20 cellular contexts compared by ENCODE assay signal in the genomic region with DNA sequence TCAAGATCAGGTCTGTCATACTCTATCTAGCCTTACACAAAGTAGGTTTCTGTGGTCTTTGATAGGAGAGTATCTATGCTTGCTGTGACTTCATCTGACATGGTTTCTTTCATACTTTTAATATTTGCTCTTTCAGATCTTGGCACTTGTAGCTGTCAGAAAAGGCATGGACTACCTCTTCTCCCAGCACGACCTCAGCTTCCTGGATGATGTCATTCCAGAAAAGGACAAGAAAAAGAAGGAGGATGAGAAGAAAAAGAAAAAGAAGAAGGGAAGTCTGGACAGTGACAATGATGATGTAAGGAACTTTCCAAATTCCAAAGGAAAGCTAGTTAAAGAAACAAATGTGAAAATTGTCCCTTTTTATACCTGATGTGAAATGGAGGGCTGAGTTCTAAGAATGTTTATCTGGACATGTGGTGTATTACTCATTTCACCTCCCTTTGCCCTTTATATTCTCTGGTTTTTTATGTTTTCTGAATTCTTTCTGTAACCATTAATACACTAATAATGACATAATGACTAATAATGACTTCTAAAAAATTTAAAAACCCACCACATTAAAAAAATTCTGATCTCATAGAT.
A peak's percentile ranks its signal among the peaks of the same experiment; 100 is the strongest.
DNase-seq lines count a peak whose midpoint lies in the region; ATAC-seq, FAIRE-seq and TF ChIP-seq lines count a peak whose summit lies in the region.
"Had no signal": no experiment of that assay in that cellular context is flagged by ENCODE, and none has a peak within 500 bp of the region (broad histone marks: within the 10 kb centered on the region; RNA-seq: fewer than 3 reads in every experiment).

No MANE protein-coding gene starts in this region.

- no peaks in the 10 kb centered on the region for H3K79me2 ChIP-seq in astrocyte (ENCODE audit: insufficient read depth, low read length)

- no peaks in the 10 kb centered on the region for H3K9me3 Mint-ChIP-seq in astrocyte (ENCODE audit: unreplicated experiment)
- no peaks in the 10 kb centered on the region for H3K9me3 Mint-ChIP-seq in activated CD4-positive, alpha-beta T cell treated with anti-CD3 and anti-CD28 coated beads, Interleukin-2, amount 10 ng/mL, durations not matched to agents 7 days and 5 days
- H3K9me3 Mint-ChIP-seq: activated naive CD4-positive, alpha-beta T cell treated with anti-CD3 and anti-CD28 coated beads, Interleukin-2, amount 10 ng/mL, durations not matched to agents 7 days and 5 days; CD4-positive, alpha-beta T cell; central memory CD8-positive, alpha-beta T cell had no signal

- H3K9me3 ChIP-seq in astrocyte (ENCODE audit: insufficient read depth, low read depth, low read length), result no peaks in the 10 kb centered on the region
- H3K9me3 ChIP-seq: heart left ventricle had no signal

- peak overlapping the region; percentile 67 for H3K27ac Mint-ChIP-seq in astrocyte (ENCODE audit: unreplicated experiment)
- no peak overlapping the region for H3K27ac Mint-ChIP-seq in activated CD4-positive, alpha-beta T cell treated with anti-CD3 and anti-CD28 coated beads, Interleukin-2, amount 10 ng/mL, durations not matched to agents 7 days and 5 days
- H3K27ac Mint-ChIP-seq: activated naive CD4-positive, alpha-beta T cell treated with anti-CD3 and anti-CD28 coated beads, Interleukin-2, amount 10 ng/mL, durations not matched to agents 7 days and 5 days; CD4-positive, alpha-beta T cell had no signal

- no peak for TF ChIP-seq CTCF in astrocyte (IDR thresholded peaks at IDR 0.05; ENCODE audit: insufficient read depth, low read depth, low read length)

- H3K27me3 Mint-ChIP-seq in astrocyte (ENCODE audit: low read depth, unreplicated experiment), result no peaks in the 10 kb centered on the region
- peaks cover 3% of the 10 kb centered on the region for H3K27me3 Mint-ChIP-seq in activated CD4-positive, alpha-beta T cell treated with anti-CD3 and anti-CD28 coated beads, Interleukin-2, amount 10 ng/mL, durations not matched to agents 7 days and 5 days
- H3K27me3 Mint-ChIP-seq: activated naive CD4-positive, alpha-beta T cell treated with anti-CD3 and anti-CD28 coated beads, Interleukin-2, amount 10 ng/mL, durations not matched to agents 7 days and 5 days; CD4-positive, alpha-beta T cell; central memory CD8-positive, alpha-beta T cell had no signal

- no peak for FAIRE-seq in astrocyte (lab: Jason Lieb, UNC)
- FAIRE-seq: G401.6 had no signal

- peak overlapping the region; percentile 1 for H2AFZ ChIP-seq in astrocyte (ENCODE audit: low read depth, low read length)

- peak overlapping the region; percentile 52 for H3K4me2 ChIP-seq in astrocyte (ENCODE audit: low read length)

- H3K27ac ChIP-seq in astrocyte (ENCODE audit: low read depth, low read length), result peak overlapping the region; percentile 92
- H3K27ac ChIP-seq: 22Rv1, heart left ventricle had no signal

- no peak for ATAC-seq in HG03571 (IDR thresholded peaks at IDR 0.05; ENCODE audit: unreplicated experiment)
- ATAC-seq: Right ventricle myocardium inferior had no signal

- DNase-seq in DMS53 (lab: John Stamatoyannopoulos, UW) (peak; percentile 42), DMS53 treated with DMSO at 0.1 percent for 48 hours (lab: John Stamatoyannopoulos, UW; ENCODE audit: unreplicated experiment) (no peak), astrocyte (ENCODE audit: low read depth) (peak; percentile 90), glomerular visceral epithelial cell (ENCODE audit: extremely low spot score) (peak; percentile 40), HUDEP-2 (lab: John Stamatoyannopoulos, UW; ENCODE audit: unreplicated experiment in 76 of 76) (no peak), NCI-H748 (lab: John Stamatoyannopoulos, UW; ENCODE audit: unreplicated experiment) (no peak)
- DNase-seq in activated CD4-positive, alpha-beta T cell treated with anti-CD3 and anti-CD28 coated beads, Interleukin-2, amount 10 ng/mL, durations not matched to agents 7 days and 5 days, result no peak
- DNase-seq: activated CD4-positive, alpha-beta T cell treated with anti-CD3 and anti-CD28 coated beads for 1 hour; activated CD8-positive, alpha-beta memory T cell treated with anti-CD3 and anti-CD28 coated beads, Interleukin-2, amount 50 U/mL, for 4 hours; activated naive CD4-positive, alpha-beta T cell treated with anti-CD3 and anti-CD28 coated beads, Interleukin-2, amount 10 ng/mL, durations not matched to agents 7 days and 5 days; CD4-positive, alpha-beta T cell; heart left ventricle; left cardiac atrium; NCI-H2107; posterior cingulate gyrus had no signal

- CTCF ChIA-PET in activated CD4-positive, alpha-beta T cell treated with anti-CD3 and anti-CD28 coated beads, Interleukin-2, amount 10 ng/mL, durations not matched to agents 7 days and 5 days (lab: Charles Lee), result no interaction called here

- H3K9ac ChIP-seq in astrocyte (ENCODE audit: low read length), result peak overlapping the region; percentile 60

- POLR2A ChIA-PET in activated CD4-positive, alpha-beta T cell treated with anti-CD3 and anti-CD28 coated beads, Interleukin-2, amount 10 ng/mL, durations not matched to agents 7 days and 5 days (lab: Charles Lee), result no interaction called here

- peaks cover 7% of the 10 kb centered on the region for H3K4me1 Mint-ChIP-seq in astrocyte (ENCODE audit: low read depth, unreplicated experiment)
- H3K4me1 Mint-ChIP-seq in activated CD4-positive, alpha-beta T cell treated with anti-CD3 and anti-CD28 coated beads, Interleukin-2, amount 10 ng/mL, durations not matched to agents 7 days and 5 days, result no peaks in the 10 kb centered on the region
- H3K4me1 Mint-ChIP-seq: activated naive CD4-positive, alpha-beta T cell treated with anti-CD3 and anti-CD28 coated beads, Interleukin-2, amount 10 ng/mL, durations not matched to agents 7 days and 5 days; central memory CD8-positive, alpha-beta T cell had no signal

- H3K4me3 Mint-ChIP-seq in astrocyte (ENCODE audit: unreplicated experiment), result no peak overlapping the region
- H3K4me3 Mint-ChIP-seq in activated CD4-positive, alpha-beta T cell treated with anti-CD3 and anti-CD28 coated beads, Interleukin-2, amount 10 ng/mL, durations not matched to agents 7 days and 5 days, result no peak overlapping the region
- H3K4me3 Mint-ChIP-seq: activated naive CD4-positive, alpha-beta T cell treated with anti-CD3 and anti-CD28 coated beads, Interleukin-2, amount 10 ng/mL, durations not matched to agents 7 days and 5 days; CD4-positive, alpha-beta T cell; central memory CD8-positive, alpha-beta T cell had no signal

- peaks cover 7% of the 10 kb centered on the region for H3K4me1 ChIP-seq in astrocyte (ENCODE audit: insufficient read depth, low read length)
- H3K4me1 ChIP-seq: heart left ventricle had no signal

- no peaks in the 10 kb centered on the region for H3K36me3 Mint-ChIP-seq in astrocyte (ENCODE audit: low read depth, unreplicated experiment)
- H3K36me3 Mint-ChIP-seq in activated CD4-positive, alpha-beta T cell treated with anti-CD3 and anti-CD28 coated beads, Interleukin-2, amount 10 ng/mL, durations not matched to agents 7 days and 5 days (ENCODE audit: low read depth), result no peaks in the 10 kb centered on the region
- H3K36me3 Mint-ChIP-seq: activated naive CD4-positive, alpha-beta T cell treated with anti-CD3 and anti-CD28 coated beads, Interleukin-2, amount 10 ng/mL, durations not matched to agents 7 days and 5 days had no signal

- H3K27me3 ChIP-seq in astrocyte (ENCODE audit: insufficient read depth, low read length), result no peaks in the 10 kb centered on the region
- H3K27me3 ChIP-seq: heart left ventricle had no signal

- no peaks in the 10 kb centered on the region for H4K20me1 ChIP-seq in astrocyte (ENCODE audit: insufficient read depth, low read length)

- H3K4me3 ChIP-seq in astrocyte (ENCODE audit: insufficient read depth, low read depth, low read length), result no peak overlapping the region
- H3K4me3 ChIP-seq: heart left ventricle had no signal

- no peaks in the 10 kb centered on the region for H3K36me3 ChIP-seq in astrocyte (ENCODE audit: insufficient read depth, low read length)

Comparison
In these comparisons a context has a peak if more than half of its experiments do, and no peak if none do; other contexts are left out.
1. DNase-seq: peak in DMS53 (single experiment), astrocyte (single experiment) and glomerular visceral epithelial cell (single experiment); none in DMS53 treated with DMSO at 0.1 percent for 48 hours (single experiment), activated CD4-positive, alpha-beta T cell treated with anti-CD3 and anti-CD28 coated beads, Interleukin-2, amount 10 ng/mL, durations not matched to agents 7 days and 5 days (single experiment), HUDEP-2 (0 of 76) and NCI-H748 (single experiment).